8 cellular contexts compared by ENCODE assay signal in the genomic region with DNA sequence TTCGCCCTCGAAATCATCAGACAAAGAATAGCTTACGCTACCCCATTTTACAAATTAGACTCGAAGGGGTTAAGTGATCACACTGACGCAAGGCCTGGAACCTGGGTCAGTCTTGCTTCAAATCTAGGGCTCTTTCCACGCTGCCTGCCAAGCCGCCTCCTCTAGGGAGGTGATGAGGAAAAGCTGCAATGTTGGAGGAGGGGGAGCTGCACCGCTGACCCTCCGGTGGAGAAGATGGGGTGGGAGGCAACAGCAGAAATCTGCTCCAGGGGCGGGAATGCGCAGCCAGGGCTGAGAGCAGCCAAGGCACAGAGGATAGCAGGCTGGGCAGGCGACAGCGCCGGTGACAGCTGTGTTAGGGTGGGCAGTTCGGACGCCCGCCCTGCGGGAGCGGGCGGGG. TPM values are rescaled to one million over a fixed set of nuclear protein-coding genes. Genes with fewer than 3 reads are reported as not detected.
A peak's percentile ranks its signal among the peaks of the same experiment; 100 is the strongest.
DNase-seq lines count a peak whose midpoint lies in the region; ATAC-seq and TF ChIP-seq lines count a peak whose summit lies in the region.

No MANE protein-coding gene starts in this region.

- no peak for TF ChIP-seq CTCF in parathyroid adenoma (IDR thresholded peaks at IDR 0.05)

- ATAC-seq in HG02885 (IDR thresholded peaks at IDR 0.05; ENCODE audit: poor library complexity, unreplicated experiment): no peak

- H3K27me3 ChIP-seq in SJCRH30 (no peaks in the 10 kb centered on the region), parathyroid adenoma (ENCODE audit: control insufficient read depth, insufficient read depth, low read length) (no peaks in the 10 kb centered on the region)

- H3K4me3 ChIP-seq in SJCRH30 (peak overlapping the region; percentile 82), parathyroid adenoma (ENCODE audit: low read depth, low read length) (peak overlapping the region; percentile 92)

- DNase-seq in DMS53 (lab: John Stamatoyannopoulos, UW) (peak; percentile 52), SJCRH30 (no peak), fibroblast of peridontal ligament (ENCODE audit: extremely low read depth) (peak; percentile 59), DMS 273 treated with DMSO at 0.1 percent for 48 hours (lab: John Stamatoyannopoulos, UW) (no peak), RKO (ENCODE audit: low spot score) (no peak)
- no peak for DNase-seq in central memory CD4-positive, alpha-beta T cell

- peak overlapping the region; percentile 91 for H2AFZ ChIP-seq in parathyroid adenoma

- H3K27ac ChIP-seq in SJCRH30 (peak overlapping the region; percentile 99; the same call in 1 of the 2 replicates), parathyroid adenoma (peak overlapping the region; percentile 100)

- H3K4me1 ChIP-seq in SJCRH30: peaks cover 6% of the 10 kb centered on the region; the same call in 1 of the 2 replicates
- H3K4me1 ChIP-seq in parathyroid adenoma: peaks cover 2% of the 10 kb centered on the region

- no peak overlapping the region for H3K9ac ChIP-seq in parathyroid adenoma

- peak overlapping the region; percentile 87 for H3K4me2 ChIP-seq in parathyroid adenoma (ENCODE audit: low read length)

- no peaks in the 10 kb centered on the region for H3K9me3 ChIP-seq in SJCRH30 (replicated peaks)
- no peaks in the 10 kb centered on the region for H3K9me3 ChIP-seq in parathyroid adenoma (ENCODE audit: control insufficient read depth, low read length)

- H3K79me2 ChIP-seq in parathyroid adenoma: peaks cover 10% of the 10 kb centered on the region

- peaks cover 9% of the 10 kb centered on the region for H3K36me3 ChIP-seq in SJCRH30
- no peaks in the 10 kb centered on the region for H3K36me3 ChIP-seq in parathyroid adenoma (ENCODE audit: control insufficient read depth, insufficient read depth, low read length)

RNA-seq across cellular contexts. Expression of gene SYVN1, which starts 0.6 kb away (rescaled TPM):
- total RNA-seq in SJCRH30 (2014; rRNA removed; shearing (Covaris generic)): 7.8 and 8.4 TPM in 2 replicates

RNA-seq across cellular contexts. Expression of gene MRPL49, which starts 11.6 kb away (rescaled TPM):
- 51.5 and 58.9 TPM in 2 replicates for total RNA-seq in SJCRH30 (2014; rRNA removed; shearing (Covaris generic))

RNA-seq across cellular contexts. Expression of gene FAU, which starts 11.8 kb away (rescaled TPM):
- 281 and 356 TPM in 2 replicates for total RNA-seq in SJCRH30 (2014; rRNA removed; shearing (Covaris generic))

RNA-seq across cellular contexts. Expression of gene ZNHIT2, which starts 16.2 kb away (rescaled TPM):
- total RNA-seq in SJCRH30 (2014; rRNA removed; shearing (Covaris generic)): 8.3 and 9.4 TPM in 2 replicates

RNA-seq across cellular contexts. Expression of gene TM7SF2, which starts 22.1 kb away (rescaled TPM):
- total RNA-seq in SJCRH30 (2014; rRNA removed; shearing (Covaris generic)): 2.9 and 3.7 TPM in 2 replicates

Comparison
In these comparisons a context has a peak if more than half of its experiments do, and no peak if none do; other contexts are left out.
1. DNase-seq: peak in DMS53 (single experiment) and fibroblast of peridontal ligament (single experiment); none in SJCRH30 (0 of 2), DMS 273 treated with DMSO at 0.1 percent for 48 hours (single experiment), central memory CD4-positive, alpha-beta T cell (single experiment) and RKO (single experiment).